ENCODE assay signal across 8 cellular contexts in the genomic region with DNA sequence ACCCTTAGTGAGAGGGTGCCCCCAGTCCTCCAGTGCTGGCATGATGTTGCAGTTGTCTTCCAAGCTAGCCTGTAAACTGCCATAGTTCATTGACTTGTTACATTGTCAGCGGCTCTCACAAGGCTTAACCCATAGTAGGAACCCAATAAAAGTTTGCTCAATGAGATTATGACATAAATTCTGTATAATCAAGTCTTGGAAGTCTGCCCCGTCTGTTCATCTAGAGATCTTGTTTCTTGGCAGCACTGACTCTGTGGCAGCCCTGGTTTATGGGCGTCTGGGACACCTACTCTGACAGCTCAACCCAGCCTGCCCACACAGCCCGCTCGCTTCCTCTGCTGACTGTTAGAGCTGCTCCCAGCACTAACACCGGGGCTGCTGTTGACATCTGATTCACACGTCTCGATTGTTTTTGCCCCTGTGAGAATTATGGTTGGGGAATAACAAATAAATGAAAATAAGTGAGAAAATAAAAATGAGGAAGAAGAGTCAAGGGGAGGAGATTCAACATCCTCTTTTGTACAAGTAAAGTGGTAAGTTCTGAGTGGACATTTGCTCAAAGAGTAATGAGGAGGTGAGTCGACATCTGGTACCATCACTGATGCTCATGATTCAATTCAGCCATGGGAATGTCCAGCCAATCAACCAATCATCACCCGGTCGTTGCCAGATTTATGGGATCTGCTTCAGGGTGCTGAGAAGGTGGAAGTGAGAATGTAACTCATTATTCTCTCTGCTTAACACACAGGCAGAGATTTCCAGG.
DNase-seq lines count a peak whose midpoint lies in the region; ATAC-seq lines count a peak whose summit lies in the region.

No MANE protein-coding gene starts in this region.

- peaks cover 7% of the 10 kb centered on the region for H3K4me1 Mint-ChIP-seq in dendritic cell treated with granulocyte-macrophage colony-stimulating factor and Interleukin-4, amounts not matched to agents 40 ng/mL and 50 ng/mL, for 4 days (ENCODE audit: low read depth)

- H3K9me3 Mint-ChIP-seq in dendritic cell treated with granulocyte-macrophage colony-stimulating factor and Interleukin-4, amounts not matched to agents 40 ng/mL and 50 ng/mL, for 4 days, result no peaks in the 10 kb centered on the region

- H3K9ac ChIP-seq in SK-N-MC (ENCODE audit: insufficient read length), result no peak overlapping the region

- no peaks in the 10 kb centered on the region for H3K36me3 Mint-ChIP-seq in dendritic cell treated with granulocyte-macrophage colony-stimulating factor and Interleukin-4, amounts not matched to agents 40 ng/mL and 50 ng/mL, for 4 days (ENCODE audit: low read depth)

- H3K27ac ChIP-seq in SK-N-MC, result no peak overlapping the region

- H3K9me3 ChIP-seq in SK-N-MC (ENCODE audit: low read depth, low read length), result no peaks in the 10 kb centered on the region

- H3K4me3 ChIP-seq in SK-N-MC, result no peak overlapping the region

- ATAC-seq in GM21576 (IDR thresholded peaks at IDR 0.05; ENCODE audit: unreplicated experiment), result peak; percentile 75
- no peak for ATAC-seq in Right ventricle myocardium inferior
- no peak for ATAC-seq in HG02642 (IDR thresholded peaks at IDR 0.05; ENCODE audit: poor library complexity, unreplicated experiment)

- no peaks in the 10 kb centered on the region for H3K36me3 ChIP-seq in SK-N-MC (ENCODE audit: insufficient read depth, low read length)

- peaks cover 4% of the 10 kb centered on the region for H3K27me3 Mint-ChIP-seq in dendritic cell treated with granulocyte-macrophage colony-stimulating factor and Interleukin-4, amounts not matched to agents 40 ng/mL and 50 ng/mL, for 4 days

- peak overlapping the region; percentile 30 for H3K27ac Mint-ChIP-seq in dendritic cell treated with granulocyte-macrophage colony-stimulating factor and Interleukin-4, amounts not matched to agents 40 ng/mL and 50 ng/mL, for 4 days

- H3K4me3 Mint-ChIP-seq in dendritic cell treated with granulocyte-macrophage colony-stimulating factor and Interleukin-4, amounts not matched to agents 40 ng/mL and 50 ng/mL, for 4 days, result peak overlapping the region; percentile 33

- intact Hi-C loops in dendritic cell treated with granulocyte-macrophage colony-stimulating factor and Interleukin-4, amounts not matched to agents 40 ng/mL and 50 ng/mL, for 4 days (cut with micrococcal nuclease), result no loop called here
- intact Hi-C loops in Right ventricle myocardium inferior (cut with DNase I), result no loop called here

- DNase-seq in SK-N-MC (ENCODE audit: low read depth, low spot score) (peak; percentile 1), Right ventricle myocardium inferior (ENCODE audit: missing footprints) (no peak), NCI-H526 (lab: John Stamatoyannopoulos, UW) (no peak), NCI-H345 (lab: John Stamatoyannopoulos, UW) (no peak)
- DNase-seq in stimulated activated CD8-positive, alpha-beta memory T cell treated with anti-CD3 and anti-CD28 coated beads, Interleukin-15, amount 100 ng/mL, for 4 hours (ENCODE audit: low read depth in 2 of 2), result peak; percentile 32 to 47

Comparison
In these comparisons a context has a peak if more than half of its experiments do, and no peak if none do; other contexts are left out.
1. DNase-seq: peak in SK-N-MC (single experiment) and stimulated activated CD8-positive, alpha-beta memory T cell treated with anti-CD3 and anti-CD28 coated beads, Interleukin-15, amount 100 ng/mL, for 4 hours (2 of 2); none in Right ventricle myocardium inferior (single experiment), NCI-H526 (0 of 2) and NCI-H345 (single experiment).